Comparison of ENCODE assay signal across 17 cellular contexts in genomic region chr1:66302184-66302742, GRCh38.
DNase-seq lines count a peak whose midpoint lies in the region; ATAC-seq lines count a peak whose summit lies in the region.
"Had no signal": no experiment of that assay in that cellular context is flagged by ENCODE, and none has a peak within 500 bp of the region (broad histone marks: within the 10 kb centered on the region; RNA-seq: fewer than 3 reads in every experiment).

No MANE protein-coding gene starts in this region.

- H3K27ac ChIP-seq in CD4-positive, CD25-positive, alpha-beta regulatory T cell (ENCODE audit: insufficient read depth, low read length, poor library complexity, severe bottlenecking), result no peak overlapping the region
- no peak overlapping the region for H3K27ac ChIP-seq in CD4-positive, alpha-beta memory T cell (ENCODE audit: low read depth, low read length)
- no peak overlapping the region for H3K27ac ChIP-seq in mesendoderm (ENCODE audit: low read depth, low read length)
- H3K27ac ChIP-seq: ovary had no signal

- no peak overlapping the region for H3K56ac ChIP-seq in mesendoderm (ENCODE audit: low read length)

- H3K27ac Mint-ChIP-seq in CD4-positive, CD25-positive, alpha-beta regulatory T cell, result peak overlapping the region in 2 of 3 donors; percentile 12 to 72
- H3K27ac Mint-ChIP-seq in CD4-positive, alpha-beta memory T cell, result peak overlapping the region; percentile 74 to 96 (median 83)
- H3K27ac Mint-ChIP-seq in T-cell, result peak overlapping the region; percentile 81 to 82

- H2AK5ac ChIP-seq in mesendoderm (ENCODE audit: low read length), result no peak overlapping the region

- intact Hi-C loops in CD4-positive, alpha-beta memory T cell (cut with micrococcal nuclease), result no loop called here

- peaks cover 20 to 33% (median 24%) of the 10 kb centered on the region in 4 donors for H3K4me1 Mint-ChIP-seq in CD4-positive, CD25-positive, alpha-beta regulatory T cell
- peaks cover 23 to 41% (median 30%) of the 10 kb centered on the region in 4 donors for H3K4me1 Mint-ChIP-seq in CD4-positive, alpha-beta memory T cell
- peaks cover 34 to 40% (median 38%) of the 10 kb centered on the region in 3 donors for H3K4me1 Mint-ChIP-seq in T-cell

- H3K36me3 ChIP-seq in CD4-positive, CD25-positive, alpha-beta regulatory T cell (ENCODE audit: control insufficient read depth, insufficient read depth, low read length), result no peaks in the 10 kb centered on the region
- no peaks in the 10 kb centered on the region for H3K36me3 ChIP-seq in CD4-positive, alpha-beta memory T cell (ENCODE audit: insufficient read depth, low read length)
- H3K36me3 ChIP-seq in mesendoderm (ENCODE audit: control insufficient read depth, insufficient read depth, low read length), result no peaks in the 10 kb centered on the region
- H3K36me3 ChIP-seq: heart left ventricle, MG63, ovary, Peyer's patch, stomach had no signal

- H3K4me2 ChIP-seq in mesendoderm (ENCODE audit: low read length), result no peak overlapping the region

- no peak overlapping the region for H2BK15ac ChIP-seq in mesendoderm (replicated peaks; ENCODE audit: low read depth)

- peak overlapping the region in 2 of 4 donors; percentile 23 to 31 for H3K4me3 Mint-ChIP-seq in CD4-positive, CD25-positive, alpha-beta regulatory T cell
- H3K4me3 Mint-ChIP-seq in CD4-positive, alpha-beta memory T cell, result peak overlapping the region in 6 of 8 donors; percentile 49 to 84 (median 75)
- H3K4me3 Mint-ChIP-seq in T-cell, result peak overlapping the region in 1 of 3 donors; percentile 5

- H4K8ac ChIP-seq in mesendoderm (ENCODE audit: low read depth, low read length), result no peak overlapping the region

- no peak for ATAC-seq in CD4-positive, CD25-positive, alpha-beta regulatory T cell (ENCODE audit: low read depth in 2 of 2)
- ATAC-seq in T-cell (replicated peaks in 1 of 4), result no peak
- ATAC-seq: HepG2 had no signal

- no peaks in the 10 kb centered on the region for H3K79me2 ChIP-seq in mesendoderm (ENCODE audit: control insufficient read depth, insufficient read depth, low read length)

- no peak overlapping the region for H3K23ac ChIP-seq in mesendoderm (ENCODE audit: low read length)

- peaks cover 27% of the 10 kb centered on the region for H3K4me1 ChIP-seq in CD4-positive, CD25-positive, alpha-beta regulatory T cell (ENCODE audit: control insufficient read depth, insufficient read depth, low read length, poor library complexity, severe bottlenecking)
- peaks cover 32% of the 10 kb centered on the region for H3K4me1 ChIP-seq in CD4-positive, alpha-beta memory T cell (ENCODE audit: insufficient read depth, low read length)
- no peaks in the 10 kb centered on the region for H3K4me1 ChIP-seq in mesendoderm (ENCODE audit: control insufficient read depth, low read depth, low read length)

- no peaks in the 10 kb centered on the region for H3K36me3 Mint-ChIP-seq in CD4-positive, CD25-positive, alpha-beta regulatory T cell
- H3K36me3 Mint-ChIP-seq in CD4-positive, alpha-beta memory T cell, result no peaks in the 10 kb centered on the region
- no peaks in the 10 kb centered on the region for H3K36me3 Mint-ChIP-seq in T-cell

- H3K9ac ChIP-seq in mesendoderm (ENCODE audit: low read length), result no peak overlapping the region

- no peak overlapping the region for H3K4ac ChIP-seq in mesendoderm (ENCODE audit: low read depth, low read length)

- peak overlapping the region; percentile 42 for H3K18ac ChIP-seq in mesendoderm (ENCODE audit: low read length)

- no peaks in the 10 kb centered on the region for H3K27me3 Mint-ChIP-seq in CD4-positive, CD25-positive, alpha-beta regulatory T cell
- no peaks in the 10 kb centered on the region for H3K27me3 Mint-ChIP-seq in CD4-positive, alpha-beta memory T cell
- H3K27me3 Mint-ChIP-seq in T-cell, result no peaks in the 10 kb centered on the region

- no peaks in the 10 kb centered on the region for H3K9me3 Mint-ChIP-seq in CD4-positive, CD25-positive, alpha-beta regulatory T cell
- peaks cover 0 to 2% (median 0%) of the 10 kb centered on the region in 8 donors for H3K9me3 Mint-ChIP-seq in CD4-positive, alpha-beta memory T cell
- H3K9me3 Mint-ChIP-seq in T-cell, result no peaks in the 10 kb centered on the region

- POLR2A ChIA-PET in CD4-positive, alpha-beta memory T cell (lab: Charles Lee; ENCODE audit: partially characterized antibody), result interaction anchor here (1.3 to 7.6 kb wide), 6 partner anchors 9 to 47 kb away, joined by 3 to 101 read pairs (median 16); no protein-coding TSS in a partner anchor
- POLR2A ChIA-PET in T-cell (lab: Charles Lee), result interaction anchor here in 1 of 2 donors (0.6 to 1.3 kb wide), 3 partner anchors 30 to 52 kb away, joined by 3 to 4 read pairs (median 3); no protein-coding TSS in a partner anchor

- no peaks in the 10 kb centered on the region for H3K79me1 ChIP-seq in mesendoderm (ENCODE audit: low read length)

- no peaks in the 10 kb centered on the region for H3K9me3 ChIP-seq in CD4-positive, CD25-positive, alpha-beta regulatory T cell (ENCODE audit: control insufficient read depth in 2 of 2, low read length in 2 of 2)
- no peaks in the 10 kb centered on the region for H3K9me3 ChIP-seq in CD4-positive, alpha-beta memory T cell (ENCODE audit: control insufficient read depth in 1 of 2, low read length in 2 of 2)
- H3K9me3 ChIP-seq: heart left ventricle, MG63, ovary, Peyer's patch, stomach had no signal

- H4K5ac ChIP-seq in mesendoderm (ENCODE audit: low read length), result no peak overlapping the region

- no peak for DNase-seq in CD4-positive, CD25-positive, alpha-beta regulatory T cell
- DNase-seq in CD4-positive, alpha-beta memory T cell, result no peak
- DNase-seq in T-cell, result no peak
- no peak for DNase-seq in mesendoderm
- no peak for DNase-seq in COLO668 (lab: John Stamatoyannopoulos, UW; ENCODE audit: unreplicated experiment)
- no peak for DNase-seq in NCI-H446 (lab: John Stamatoyannopoulos, UW)
- DNase-seq in stimulated activated CD4-positive, alpha-beta T cell treated with anti-CD3 and anti-CD28 coated beads, Interleukin-12 subunit alpha, Interleukin-12 subunit beta, amount 100 ng/mL, for 4 hours, result no peak
- DNase-seq: activated gamma-delta T cell treated with Interleukin-2 at 50 U/mL for 16 hours, heart left ventricle, MG63, NCI-H82, ovary, Peyer's patch, stomach, T1000, trophoblast cell had no signal

- peak overlapping the region; percentile 8 for H2BK120ac ChIP-seq in mesendoderm (ENCODE audit: low read depth, low read length)

- H3K27me3 ChIP-seq in CD4-positive, CD25-positive, alpha-beta regulatory T cell (ENCODE audit: control insufficient read depth, insufficient read depth, low read length), result no peaks in the 10 kb centered on the region
- no peaks in the 10 kb centered on the region for H3K27me3 ChIP-seq in CD4-positive, alpha-beta memory T cell (ENCODE audit: insufficient read depth, low read length)
- no peaks in the 10 kb centered on the region for H3K27me3 ChIP-seq in mesendoderm (ENCODE audit: insufficient read depth, low read length, poor library complexity)
- H3K27me3 ChIP-seq: heart left ventricle, MG63, ovary, Peyer's patch, stomach had no signal

- H2BK5ac ChIP-seq in mesendoderm (ENCODE audit: low read length), result no peak overlapping the region

- CTCF ChIA-PET in CD4-positive, alpha-beta memory T cell (lab: Charles Lee; ENCODE audit: partially characterized antibody), result interaction anchor here (1.0 to 4.2 kb wide), 8 partner anchors 11 to 143 kb away, joined by 5 to 19 read pairs (median 8); no protein-coding TSS in a partner anchor
- CTCF ChIA-PET in T-cell (lab: Charles Lee), result interaction anchor here (0.9 to 3.4 kb wide), 4 partner anchors 17 to 145 kb away, joined by 3 to 15 read pairs (median 8); no protein-coding TSS in a partner anchor

- no peak overlapping the region for H3K4me3 ChIP-seq in CD4-positive, CD25-positive, alpha-beta regulatory T cell (ENCODE audit: low read depth, low read length)
- H3K4me3 ChIP-seq in CD4-positive, alpha-beta memory T cell (ENCODE audit: low read length in 2 of 2), result no peak overlapping the region
- no peak overlapping the region for H3K4me3 ChIP-seq in mesendoderm (ENCODE audit: low read length)
- H3K4me3 ChIP-seq: MG63, ovary, Peyer's patch, stomach had no signal

- no CpG with 5 or more reads among the region's 3 CpGs for WGBS in mesendoderm (ENCODE audit: extremely low coverage, insufficient coverage, low lambda C conversion rate)
